ENCODE assay signal across 11 cellular contexts in the genomic region with DNA sequence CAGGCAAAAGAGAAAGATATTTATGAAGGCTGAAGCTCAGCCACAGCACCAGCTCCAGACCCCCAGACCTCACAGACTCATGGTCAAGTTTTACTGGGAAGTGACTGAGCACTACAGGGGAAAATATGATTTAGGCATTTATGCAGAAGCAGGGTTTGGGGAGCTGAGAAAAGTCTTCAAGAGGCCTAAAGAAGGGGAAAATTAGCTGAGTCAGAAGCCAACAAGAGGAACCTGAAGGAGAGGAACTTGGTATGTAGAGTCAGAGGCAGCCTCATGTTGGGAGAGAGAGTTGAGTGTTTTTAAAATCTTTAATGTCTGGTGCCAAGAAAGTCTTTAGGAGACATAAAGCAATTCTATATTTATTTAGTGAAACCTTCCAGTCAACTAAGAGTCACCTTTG.
DNase-seq lines count a peak whose midpoint lies in the region; ATAC-seq, FAIRE-seq and TF ChIP-seq lines count a peak whose summit lies in the region.
"Had no signal": no experiment of that assay in that cellular context is flagged by ENCODE, and none has a peak within 500 bp of the region (broad histone marks: within the 10 kb centered on the region; RNA-seq: fewer than 3 reads in every experiment).

No MANE protein-coding gene starts in this region.

- no peak for FAIRE-seq in HTR-8/SVneo (lab: Jason Lieb, UNC)
- FAIRE-seq: bronchial epithelial cell had no signal

- H3K4me1 Mint-ChIP-seq in activated T-helper 1 cell treated with anti-CD3 and anti-CD28 coated beads, Interleukin-12 subunit alpha, Interleukin-12 subunit beta, Interleukin-2, Interleukin-4 antibody, amounts not matched to agents 30 ng/mL and 10 ng/mL and 1 ng/mL, durations not matched to agents 14 hours and 24 hours and 36 hours (ENCODE audit: low read depth), result no peaks in the 10 kb centered on the region
- H3K4me1 Mint-ChIP-seq: activated CD8-positive, alpha-beta memory T cell treated with anti-CD3 and anti-CD28 coated beads, Interleukin-2, amount 10 ng/mL, durations not matched to agents 7 days and 5 days had no signal

- no peaks in the 10 kb centered on the region for H3K27me3 ChIP-seq in stomach

- peaks cover 0 to 26% (median 0%) of the 10 kb centered on the region in 4 donors for H3K4me1 ChIP-seq in stomach

- intact Hi-C loops in activated T-helper 1 cell treated with anti-CD3 and anti-CD28 coated beads, Interleukin-12 subunit alpha, Interleukin-12 subunit beta, Interleukin-2, Interleukin-4 antibody, amounts not matched to agents 30 ng/mL and 10 ng/mL and 1 ng/mL, durations not matched to agents 14 hours and 24 hours and 36 hours (cut with micrococcal nuclease), result no loop called here
- intact Hi-C loops in stomach (cut with DNase I; ENCODE audit: low total_unique reads), result no loop called here

- peak overlapping the region in 4 of 5 donors; percentile 72 to 79 (median 76) for H3K27ac ChIP-seq in stomach

- H3K27ac Mint-ChIP-seq in activated T-helper 1 cell treated with anti-CD3 and anti-CD28 coated beads, Interleukin-12 subunit alpha, Interleukin-12 subunit beta, Interleukin-2, Interleukin-4 antibody, amounts not matched to agents 30 ng/mL and 10 ng/mL and 1 ng/mL, durations not matched to agents 14 hours and 24 hours and 36 hours, result peak overlapping the region; percentile 20
- H3K27ac Mint-ChIP-seq: activated CD8-positive, alpha-beta memory T cell treated with anti-CD3 and anti-CD28 coated beads, Interleukin-2, amount 10 ng/mL, durations not matched to agents 7 days and 5 days had no signal

- DNase-seq in activated T-helper 1 cell treated with anti-CD3 and anti-CD28 coated beads, Interleukin-12 subunit alpha, Interleukin-12 subunit beta, Interleukin-2, Interleukin-4 antibody, amounts not matched to agents 30 ng/mL and 10 ng/mL and 1 ng/mL, durations not matched to agents 14 hours and 24 hours and 36 hours (ENCODE audit: low spot score), result no peak
- DNase-seq in inferior parietal cortex (ENCODE audit: extremely low spot score) (peak; percentile 36), stomach (no peak), HTR-8/SVneo (ENCODE audit: insufficient read length, low spot score) (no peak), GOT3 (lab: John Stamatoyannopoulos, UW) (no peak), NCI-H187 treated with DMSO at 0.1 percent for 48 hours (lab: John Stamatoyannopoulos, UW) (no peak), NCI-H2196 treated with DMSO at 0.1 percent for 48 hours (lab: John Stamatoyannopoulos, UW; ENCODE audit: unreplicated experiment) (no peak)
- DNase-seq: activated CD8-positive, alpha-beta memory T cell treated with anti-CD3 and anti-CD28 coated beads, Interleukin-2, amount 10 ng/mL, durations not matched to agents 7 days and 5 days; NCI-H345 had no signal

- H3K27me3 Mint-ChIP-seq in activated T-helper 1 cell treated with anti-CD3 and anti-CD28 coated beads, Interleukin-12 subunit alpha, Interleukin-12 subunit beta, Interleukin-2, Interleukin-4 antibody, amounts not matched to agents 30 ng/mL and 10 ng/mL and 1 ng/mL, durations not matched to agents 14 hours and 24 hours and 36 hours (ENCODE audit: insufficient read depth), result peaks cover 19% of the 10 kb centered on the region

- H3K9me3 ChIP-seq in stomach, result no peaks in the 10 kb centered on the region

- peaks cover 3% of the 10 kb centered on the region for H3K9me3 Mint-ChIP-seq in activated T-helper 1 cell treated with anti-CD3 and anti-CD28 coated beads, Interleukin-12 subunit alpha, Interleukin-12 subunit beta, Interleukin-2, Interleukin-4 antibody, amounts not matched to agents 30 ng/mL and 10 ng/mL and 1 ng/mL, durations not matched to agents 14 hours and 24 hours and 36 hours

- TF ChIP-seq CTCF in stomach (IDR thresholded peaks at IDR 0.05), result no peak

- no peak overlapping the region for H3K4me3 ChIP-seq in stomach

- peak; percentile 40 for ATAC-seq in HG02610 (IDR thresholded peaks at IDR 0.05; ENCODE audit: unreplicated experiment)
- ATAC-seq: activated CD8-positive, alpha-beta memory T cell treated with anti-CD3 and anti-CD28 coated beads, Interleukin-2, amount 10 ng/mL, durations not matched to agents 7 days and 5 days had no signal

- no peaks in the 10 kb centered on the region for H3K36me3 ChIP-seq in stomach

- H3K4me3 Mint-ChIP-seq in activated T-helper 1 cell treated with anti-CD3 and anti-CD28 coated beads, Interleukin-12 subunit alpha, Interleukin-12 subunit beta, Interleukin-2, Interleukin-4 antibody, amounts not matched to agents 30 ng/mL and 10 ng/mL and 1 ng/mL, durations not matched to agents 14 hours and 24 hours and 36 hours, result no peak overlapping the region
- H3K4me3 Mint-ChIP-seq: activated CD8-positive, alpha-beta memory T cell treated with anti-CD3 and anti-CD28 coated beads, Interleukin-2, amount 10 ng/mL, durations not matched to agents 7 days and 5 days had no signal

- no peaks in the 10 kb centered on the region for H3K36me3 Mint-ChIP-seq in activated T-helper 1 cell treated with anti-CD3 and anti-CD28 coated beads, Interleukin-12 subunit alpha, Interleukin-12 subunit beta, Interleukin-2, Interleukin-4 antibody, amounts not matched to agents 30 ng/mL and 10 ng/mL and 1 ng/mL, durations not matched to agents 14 hours and 24 hours and 36 hours (ENCODE audit: low read depth)
- H3K36me3 Mint-ChIP-seq: activated CD8-positive, alpha-beta memory T cell treated with anti-CD3 and anti-CD28 coated beads, Interleukin-2, amount 10 ng/mL, durations not matched to agents 7 days and 5 days had no signal

- no peak for TF ChIP-seq EP300 in stomach (IDR thresholded peaks at IDR 0.05)

- TF ChIP-seq POLR2A in stomach (IDR thresholded peaks at IDR 0.05), result no peak
